Comparison of ENCODE assay signal across 13 cellular contexts in the genomic region with DNA sequence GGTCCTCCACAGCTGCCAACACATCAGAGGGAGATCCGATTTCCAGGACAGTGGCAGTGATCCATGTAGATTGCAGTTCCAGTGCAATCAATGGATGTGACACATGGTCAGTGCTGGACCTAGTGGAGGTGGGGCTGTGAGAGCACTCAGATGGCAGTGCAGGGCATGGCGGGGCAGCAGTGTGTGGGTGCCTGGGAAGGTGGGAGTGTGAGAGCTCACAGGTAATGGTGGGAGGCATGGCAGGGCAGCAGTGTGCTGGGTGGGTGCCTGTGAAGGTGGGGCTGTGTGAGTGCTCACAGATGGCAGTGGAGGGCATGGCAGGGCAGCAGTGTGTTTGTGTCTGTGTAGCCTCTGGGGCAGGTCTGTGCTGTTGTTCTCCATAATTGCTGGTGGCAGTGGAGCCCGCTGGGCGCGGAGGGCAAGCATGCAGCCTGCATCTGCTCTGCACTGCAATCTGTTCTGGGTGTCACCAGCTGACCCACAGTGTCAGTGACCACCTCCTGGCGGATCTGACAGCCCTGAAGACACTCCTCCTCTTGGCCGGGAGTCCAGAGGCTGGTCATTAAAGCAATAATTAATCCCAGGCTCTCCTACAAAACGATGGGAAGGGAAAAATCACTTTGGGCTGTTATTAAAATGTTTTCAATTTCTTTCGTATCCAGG. TPM values are rescaled to one million over a fixed set of nuclear protein-coding genes. Genes with fewer than 3 reads are reported as not detected.
DNase-seq lines count a peak whose midpoint lies in the region; ATAC-seq and TF ChIP-seq lines count a peak whose summit lies in the region.
"Had no signal": no experiment of that assay in that cellular context is flagged by ENCODE, and none has a peak within 500 bp of the region (broad histone marks: within the 10 kb centered on the region; RNA-seq: fewer than 3 reads in every experiment).

No MANE protein-coding gene starts in this region.

- no peak for TF ChIP-seq POLR2A in esophagus muscularis mucosa (IDR thresholded peaks at IDR 0.05; ENCODE audit: low read depth)

- H3K14ac ChIP-seq in trophoblast cell (ENCODE audit: low read length): no peak overlapping the region

- H3K27me3 Mint-ChIP-seq in natural killer cell treated with Interleukin-12 subunit alpha and Interleukin-12 subunit beta and Interleukin-15 and Interleukin-18, amount 100 ng/mL, for 72 hours: peaks cover 11 to 19% of the 10 kb centered on the region in 2 donors
- peaks cover 11 to 20% of the 10 kb centered on the region in 2 donors for H3K27me3 Mint-ChIP-seq in natural killer cell (ENCODE audit: low read depth in 2 of 2)

- no peak overlapping the region for H4K91ac ChIP-seq in trophoblast cell (ENCODE audit: low read depth, low read length)

- H3K36me3 Mint-ChIP-seq in natural killer cell treated with Interleukin-12 subunit alpha and Interleukin-12 subunit beta and Interleukin-15 and Interleukin-18, amount 100 ng/mL, for 72 hours: peaks cover 14% of the 10 kb centered on the region
- H3K36me3 Mint-ChIP-seq in natural killer cell: peaks cover 11% of the 10 kb centered on the region
- H3K36me3 Mint-ChIP-seq: CD4-positive, CD25-positive, alpha-beta regulatory T cell had no signal

- no peak overlapping the region for H3K23ac ChIP-seq in trophoblast cell (ENCODE audit: low read length)

- H3K4me3 ChIP-seq in esophagus muscularis mucosa (no peak overlapping the region), trophoblast cell (ENCODE audit: low read depth, low read length) (peak overlapping the region; percentile 37)
- H3K4me3 ChIP-seq: BLaER1 treated with 17β-estradiol and CSF1 and Interleukin-3, amounts not matched to agents 10 nM and 100 nM; HAP-1 had no signal

- no peaks in the 10 kb centered on the region for H3K36me3 ChIP-seq in esophagus muscularis mucosa
- no peaks in the 10 kb centered on the region for H3K36me3 ChIP-seq in trophoblast cell (ENCODE audit: control insufficient read depth in 1 of 2, insufficient read depth in 2 of 2, low read length in 2 of 2)
- H3K36me3 ChIP-seq: HAP-1 had no signal

- H4K12ac ChIP-seq in trophoblast cell (ENCODE audit: low read depth, low read length): no peak overlapping the region

- H3K79me1 ChIP-seq in trophoblast cell (ENCODE audit: low read length): no peaks in the 10 kb centered on the region

- H3K4me2 ChIP-seq in trophoblast cell (ENCODE audit: low read length): no peak overlapping the region
- H3K4me2 ChIP-seq: BLaER1 treated with 17β-estradiol and CSF1 and Interleukin-3, amounts not matched to agents 10 nM and 100 nM had no signal

- no peak overlapping the region for H3K4me3 Mint-ChIP-seq in natural killer cell treated with Interleukin-12 subunit alpha and Interleukin-12 subunit beta and Interleukin-15 and Interleukin-18, amount 100 ng/mL, for 72 hours
- no peak overlapping the region for H3K4me3 Mint-ChIP-seq in natural killer cell
- H3K4me3 Mint-ChIP-seq: CD4-positive, CD25-positive, alpha-beta regulatory T cell had no signal

- H2BK5ac ChIP-seq in trophoblast cell (ENCODE audit: low read depth, low read length, poor library complexity): no peak overlapping the region

- H3K9me3 Mint-ChIP-seq in natural killer cell treated with Interleukin-12 subunit alpha and Interleukin-12 subunit beta and Interleukin-15 and Interleukin-18, amount 100 ng/mL, for 72 hours: peaks cover 8% of the 10 kb centered on the region
- H3K9me3 Mint-ChIP-seq in natural killer cell: peaks cover 1 to 10% of the 10 kb centered on the region in 2 donors

- TF ChIP-seq EP300 in esophagus muscularis mucosa (IDR thresholded peaks at IDR 0.05): no peak

- intact Hi-C loops in natural killer cell (cut with micrococcal nuclease) (no loop called here), esophagus muscularis mucosa (cut with DNase I) (no loop called here)

- H3K18ac ChIP-seq in trophoblast cell (ENCODE audit: low read length): no peak overlapping the region

- no peak overlapping the region for H4K8ac ChIP-seq in trophoblast cell (ENCODE audit: low read depth, low read length)

- no peak overlapping the region for H2BK120ac ChIP-seq in trophoblast cell (ENCODE audit: insufficient read depth, low read length, poor library complexity)

- ATAC-seq in natural killer cell treated with Interleukin-12 subunit alpha and Interleukin-12 subunit beta and Interleukin-15 and Interleukin-18, amount 100 ng/mL, for 72 hours: peak; percentile 41 to 52
- ATAC-seq in natural killer cell (no peak), GM18861 (IDR thresholded peaks at IDR 0.05; ENCODE audit: unreplicated experiment) (no peak), GM21423 (IDR thresholded peaks at IDR 0.05; ENCODE audit: unreplicated experiment) (no peak)

- peaks cover 0 to 23% (median 13%) of the 10 kb centered on the region in 4 donors for H3K9me3 ChIP-seq in esophagus muscularis mucosa
- peaks cover 11% of the 10 kb centered on the region for H3K9me3 ChIP-seq in trophoblast cell (ENCODE audit: insufficient read depth, low read depth, low read length)
- H3K9me3 ChIP-seq: HAP-1 had no signal

- H3K27ac Mint-ChIP-seq in natural killer cell treated with Interleukin-12 subunit alpha and Interleukin-12 subunit beta and Interleukin-15 and Interleukin-18, amount 100 ng/mL, for 72 hours: no peak overlapping the region
- H3K27ac Mint-ChIP-seq in natural killer cell: no peak overlapping the region
- H3K27ac Mint-ChIP-seq: CD4-positive, CD25-positive, alpha-beta regulatory T cell had no signal

- H2BK12ac ChIP-seq in trophoblast cell (ENCODE audit: low read length): no peak overlapping the region

- no peaks in the 10 kb centered on the region for H3K4me1 Mint-ChIP-seq in natural killer cell treated with Interleukin-12 subunit alpha and Interleukin-12 subunit beta and Interleukin-15 and Interleukin-18, amount 100 ng/mL, for 72 hours (ENCODE audit: low read depth in 2 of 2)
- H3K4me1 Mint-ChIP-seq in natural killer cell: no peaks in the 10 kb centered on the region
- H3K4me1 Mint-ChIP-seq: CD4-positive, CD25-positive, alpha-beta regulatory T cell had no signal

- no peak overlapping the region for H3K9ac ChIP-seq in trophoblast cell (ENCODE audit: low read length)
- H3K9ac ChIP-seq: BLaER1 treated with 17β-estradiol and CSF1 and Interleukin-3, amounts not matched to agents 10 nM and 100 nM had no signal

- 55% methylated on average over 9 of the region's 9 CpGs for WGBS in esophagus muscularis mucosa
- no CpG with 5 or more reads among the region's 9 CpGs for WGBS in trophoblast cell (ENCODE audit: extremely low coverage, insufficient coverage, insufficient read length)

- H3K4me1 ChIP-seq in esophagus muscularis mucosa: no peaks in the 10 kb centered on the region
- H3K4me1 ChIP-seq in trophoblast cell (ENCODE audit: control insufficient read depth in 1 of 2, insufficient read depth in 2 of 2, low read length in 2 of 2): no peaks in the 10 kb centered on the region
- H3K4me1 ChIP-seq: HAP-1 had no signal

- TF ChIP-seq CTCF in natural killer cell (IDR thresholded peaks at IDR 0.05) (no peak), esophagus muscularis mucosa (IDR thresholded peaks at IDR 0.05) (no peak)

- H3K27me3 ChIP-seq in esophagus muscularis mucosa (peaks cover 0 to 40% (median 0%) of the 10 kb centered on the region in 4 donors), trophoblast cell (ENCODE audit: insufficient read depth, low read length) (no peaks in the 10 kb centered on the region)

- H3K27ac ChIP-seq in esophagus muscularis mucosa (replicated peaks in 1 of 4) (no peak overlapping the region), trophoblast cell (ENCODE audit: low read depth, low read length) (no peak overlapping the region)
- H3K27ac ChIP-seq: BLaER1 treated with 17β-estradiol and CSF1 and Interleukin-3, amounts not matched to agents 10 nM and 100 nM had no signal

- no peak overlapping the region for H3K4ac ChIP-seq in trophoblast cell (ENCODE audit: low read depth, low read length)

- H3K79me2 ChIP-seq in trophoblast cell (ENCODE audit: control insufficient read depth, insufficient read depth, low read length, poor library complexity): no peaks in the 10 kb centered on the region

- H2AFZ ChIP-seq in trophoblast cell (ENCODE audit: insufficient read depth, low read length, poor library complexity): no peak overlapping the region

- no peak overlapping the region for H2AK5ac ChIP-seq in trophoblast cell (ENCODE audit: low read length)

- DNase-seq in natural killer cell treated with Interleukin-12 subunit alpha and Interleukin-12 subunit beta and Interleukin-15 and Interleukin-18, amount 100 ng/mL, for 72 hours (ENCODE audit: low spot score): no peak
- DNase-seq in natural killer cell (no peak), esophagus muscularis mucosa (ENCODE audit: extremely low spot score) (peak; percentile 87), trophoblast cell (no peak), NCI-H128 (lab: John Stamatoyannopoulos, UW; ENCODE audit: unreplicated experiment) (no peak)
- DNase-seq: ACHN; CD4-positive, CD25-positive, alpha-beta regulatory T cell; DMS 273 treated with DMSO at 0.1 percent for 48 hours had no signal

RNA-seq across cellular contexts. Expression of a gene that starts 8.6 kb away (rescaled TPM):
- not detected for total RNA-seq in natural killer cell treated with Interleukin-12 subunit alpha and Interleukin-12 subunit beta and Interleukin-15 and Interleukin-18, amount 100 ng/mL, for 72 hours
- under 1 TPM; 0.27 to 0.78 (median 0.40) TPM for total RNA-seq in natural killer cell
- total RNA-seq in esophagus muscularis mucosa: 1 to 10 TPM; 2.3 to 3.7 (median 2.6) TPM
- 0.15 and 0.21 TPM in 2 replicates for polyA plus RNA-seq in trophoblast cell (2013)
- total RNA-seq: HT1080 had no signal

Comparison
In these comparisons a context has a peak if more than half of its experiments do, and no peak if none do; other contexts are left out.
1. ATAC-seq: peak in natural killer cell treated with Interleukin-12 subunit alpha and Interleukin-12 subunit beta and Interleukin-15 and Interleukin-18, amount 100 ng/mL, for 72 hours (2 of 2); none in natural killer cell (0 of 3), GM18861 (single experiment) and GM21423 (single experiment).